24 cellular contexts compared by ENCODE assay signal in the genomic region with DNA sequence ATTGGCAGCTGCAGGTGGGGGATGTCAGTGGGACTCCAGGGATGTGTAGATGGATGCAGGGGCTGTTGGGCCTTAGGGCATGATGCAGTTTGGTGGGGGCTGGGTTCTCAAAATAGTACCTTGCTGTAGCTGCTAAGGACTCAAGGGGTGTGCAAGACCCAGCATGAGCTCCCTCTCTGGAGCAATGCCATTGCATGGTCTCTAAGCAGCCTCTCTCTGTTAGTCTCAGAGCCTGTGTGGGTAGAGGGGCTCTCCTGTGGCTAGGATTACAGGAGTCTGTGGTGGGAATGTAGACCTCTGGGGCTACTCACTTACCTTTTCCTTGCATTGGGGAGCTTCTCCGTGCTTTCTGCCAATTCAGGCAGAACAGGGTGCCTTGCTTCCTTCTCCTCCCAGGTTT.
"Had no signal": no experiment of that assay in that cellular context is flagged by ENCODE, and none has a peak within 500 bp of the region (broad histone marks: within the 10 kb centered on the region; RNA-seq: fewer than 3 reads in every experiment).

No MANE protein-coding gene starts in this region.

- H3K4me1 Mint-ChIP-seq: endodermal cell had no signal

- ATAC-seq: effector memory CD8-positive, alpha-beta T cell; esophagus mucosa; gastrocnemius medialis; gastroesophageal sphincter; heart right ventricle had no signal

- H3K27me3 ChIP-seq: colonic mucosa, esophagus muscularis mucosa, esophagus squamous epithelium, foreskin keratinocyte, gastrocnemius medialis, gastroesophageal sphincter, heart right ventricle had no signal

- H3K9me3 ChIP-seq: colonic mucosa, gastrocnemius medialis had no signal

- FAIRE-seq: endometrium, endothelial cell of umbilical vein had no signal

- H3K4me1 ChIP-seq: colonic mucosa, esophagus muscularis mucosa, esophagus squamous epithelium, gastrocnemius medialis, gastroesophageal sphincter, heart right ventricle had no signal

- H3K4me3 ChIP-seq: colonic mucosa, coronary artery, dorsolateral prefrontal cortex, esophagus muscularis mucosa, esophagus squamous epithelium, gastrocnemius medialis, gastroesophageal sphincter, heart right ventricle had no signal

- H3K36me3 ChIP-seq: colonic mucosa, esophagus muscularis mucosa, esophagus squamous epithelium, gastrocnemius medialis, gastroesophageal sphincter, heart right ventricle had no signal

- H3K27ac Mint-ChIP-seq: dendritic cell treated with granulocyte-macrophage colony-stimulating factor and Interleukin-4, amounts not matched to agents 40 ng/mL and 50 ng/mL, for 4 days; effector memory CD8-positive, alpha-beta T cell; endodermal cell had no signal

- H3K27ac ChIP-seq: colonic mucosa, coronary artery, dorsolateral prefrontal cortex, epithelial cell of prostate, esophagus muscularis mucosa, esophagus squamous epithelium, foreskin keratinocyte, gastrocnemius medialis, gastroesophageal sphincter, heart right ventricle had no signal

- DNase-seq: colonic mucosa; cortex of kidney; dermis blood vessel endothelial cell; dorsolateral prefrontal cortex; effector CD4-positive, alpha-beta T cell; effector CD8-positive, alpha-beta T cell; effector memory CD4-positive, alpha-beta T cell; effector memory CD8-positive, alpha-beta T cell; endodermal cell; erythroblast; esophagus squamous epithelium; gastrocnemius medialis; glutamatergic neuron; head of caudate nucleus; heart right ventricle had no signal

- H3K4me3 Mint-ChIP-seq: dendritic cell treated with granulocyte-macrophage colony-stimulating factor and Interleukin-4, amounts not matched to agents 40 ng/mL and 50 ng/mL, for 4 days; effector memory CD8-positive, alpha-beta T cell; endodermal cell had no signal
